ENCODE assay signal across 17 cellular contexts in genomic region chrX:134368140-134368539, GRCh38.
"Had no signal": no experiment of that assay in that cellular context is flagged by ENCODE, and none has a peak within 500 bp of the region (broad histone marks: within the 10 kb centered on the region; RNA-seq: fewer than 3 reads in every experiment).

No MANE protein-coding gene starts in this region.

- H3K27me3 Mint-ChIP-seq: activated CD8-positive, alpha-beta memory T cell treated with anti-CD3 and anti-CD28 coated beads, Interleukin-2, amount 10 ng/mL, durations not matched to agents 7 days and 5 days; activated naive CD8-positive, alpha-beta T cell treated with anti-CD3 and anti-CD28 coated beads for 36 hours had no signal

- H3K4me3 ChIP-seq: breast epithelium, dorsolateral prefrontal cortex, spleen, upper lobe of left lung had no signal

- H3K27ac Mint-ChIP-seq: activated CD8-positive, alpha-beta memory T cell treated with anti-CD3 and anti-CD28 coated beads, Interleukin-2, amount 10 ng/mL, durations not matched to agents 7 days and 5 days; activated naive CD8-positive, alpha-beta T cell treated with anti-CD3 and anti-CD28 coated beads for 36 hours; activated T-cell treated with anti-CD3 and anti-CD28 coated beads, Interleukin-2, amount 50 U/mL, for 72 hours had no signal

- H3K27ac ChIP-seq: breast epithelium, dorsolateral prefrontal cortex, upper lobe of left lung had no signal

- H3K4me3 Mint-ChIP-seq: activated CD8-positive, alpha-beta memory T cell treated with anti-CD3 and anti-CD28 coated beads, Interleukin-2, amount 10 ng/mL, durations not matched to agents 7 days and 5 days; activated naive CD8-positive, alpha-beta T cell treated with anti-CD3 and anti-CD28 coated beads for 36 hours; activated T-cell treated with anti-CD3 and anti-CD28 coated beads, Interleukin-2, amount 50 U/mL, for 72 hours had no signal

- ATAC-seq: activated CD4-positive, CD25-positive, alpha-beta regulatory T cell treated with anti-CD3 and anti-CD28 coated beads, Interleukin-2, amount 50 U/mL, for 24 hours; activated CD8-positive, alpha-beta memory T cell treated with anti-CD3 and anti-CD28 coated beads, Interleukin-2, amount 10 ng/mL, durations not matched to agents 7 days and 5 days; activated T-cell treated with anti-CD3 and anti-CD28 coated beads, Interleukin-2, amount 50 U/mL, for 72 hours; esophagus mucosa; sciatic nerve had no signal

- H3K36me3 Mint-ChIP-seq: activated CD8-positive, alpha-beta memory T cell treated with anti-CD3 and anti-CD28 coated beads, Interleukin-2, amount 10 ng/mL, durations not matched to agents 7 days and 5 days; activated naive CD8-positive, alpha-beta T cell treated with anti-CD3 and anti-CD28 coated beads for 36 hours had no signal

- DNase-seq: activated CD4-positive, alpha-beta T cell treated with anti-CD3 and anti-CD28 coated beads, Interleukin-2, amount 50 U/mL, for 4 hours; activated CD8-positive, alpha-beta memory T cell treated with anti-CD3 and anti-CD28 coated beads, Interleukin-2, amount 10 ng/mL, durations not matched to agents 7 days and 5 days; activated gamma-delta T cell treated with Interleukin-2 at 50 U/mL for 16 hours; activated naive CD8-positive, alpha-beta T cell treated with anti-CD3 and anti-CD28 coated beads for 36 hours; activated T-cell treated with anti-CD3 and anti-CD28 coated beads, Interleukin-2, amount 50 U/mL, for 72 hours; anterior cingulate cortex; dorsolateral prefrontal cortex; hippocampal formation; kidney glomerular epithelial cell; spleen; stimulated activated CD4-positive, alpha-beta T cell treated with anti-CD3 and anti-CD28 coated beads, Interleukin-2, amount 100 ng/mL, for 24 hours; stimulated activated naive CD4-positive, alpha-beta T cell treated with Interleukin-2 at 50 U/mL for 16 hours; upper lobe of left lung had no signal

- H3K36me3 ChIP-seq: breast epithelium, spleen, upper lobe of left lung had no signal

- H3K9me3 ChIP-seq: breast epithelium, spleen, upper lobe of left lung had no signal

- H3K9me3 Mint-ChIP-seq: activated naive CD8-positive, alpha-beta T cell treated with anti-CD3 and anti-CD28 coated beads for 36 hours; activated T-cell treated with anti-CD3 and anti-CD28 coated beads, Interleukin-2, amount 50 U/mL, for 72 hours had no signal

- H3K27me3 ChIP-seq: spleen, upper lobe of left lung had no signal

- H3K4me1 ChIP-seq: breast epithelium had no signal
